ENCODE assay signal across 2 cellular contexts in the genomic region with DNA sequence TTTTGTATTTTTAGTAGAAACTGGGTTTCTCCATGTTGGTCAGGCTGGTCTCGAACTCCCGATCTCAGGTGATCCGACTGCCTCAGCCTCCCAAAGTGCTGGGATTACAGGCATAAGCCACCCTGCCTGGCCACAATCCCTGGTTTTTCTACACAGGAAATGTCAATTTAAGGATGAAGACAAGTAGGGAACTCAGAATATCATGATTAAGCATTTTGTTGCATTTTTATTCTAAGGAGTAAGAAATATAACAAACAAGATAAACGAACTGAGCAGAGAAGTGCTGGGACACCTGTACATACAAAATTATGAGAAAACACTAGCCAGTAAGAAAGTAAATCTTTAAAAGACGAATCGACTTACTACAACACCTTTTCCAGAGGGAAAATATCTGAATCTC.
TF ChIP-seq lines count a peak whose summit lies in the region.

No MANE protein-coding gene starts in this region.

TF ChIP-seq in SK-N-SH, 30 proteins besides CTCF, POLR2A, EP300 and RAD21 (continued from another document):
- TF ChIP-seq MXI1 (IDR thresholded peaks at IDR 0.05; ENCODE audit: low read depth, low read length): no peak
- TF ChIP-seq, protein P1, sequence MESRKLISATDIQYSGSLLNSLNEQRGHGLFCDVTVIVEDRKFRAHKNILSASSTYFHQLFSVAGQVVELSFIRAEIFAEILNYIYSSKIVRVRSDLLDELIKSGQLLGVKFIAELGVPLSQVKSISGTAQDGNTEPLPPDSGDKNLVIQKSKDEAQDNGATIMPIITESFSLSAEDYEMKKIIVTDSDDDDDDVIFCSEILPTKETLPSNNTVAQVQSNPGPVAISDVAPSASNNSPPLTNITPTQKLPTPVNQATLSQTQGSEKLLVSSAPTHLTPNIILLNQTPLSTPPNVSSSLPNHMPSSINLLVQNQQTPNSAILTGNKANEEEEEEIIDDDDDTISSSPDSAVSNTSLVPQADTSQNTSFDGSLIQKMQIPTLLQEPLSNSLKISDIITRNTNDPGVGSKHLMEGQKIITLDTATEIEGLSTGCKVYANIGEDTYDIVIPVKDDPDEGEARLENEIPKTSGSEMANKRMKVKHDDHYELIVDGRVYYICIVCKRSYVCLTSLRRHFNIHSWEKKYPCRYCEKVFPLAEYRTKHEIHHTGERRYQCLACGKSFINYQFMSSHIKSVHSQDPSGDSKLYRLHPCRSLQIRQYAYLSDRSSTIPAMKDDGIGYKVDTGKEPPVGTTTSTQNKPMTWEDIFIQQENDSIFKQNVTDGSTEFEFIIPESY (IDR thresholded peaks at IDR 0.05; ENCODE audit: borderline replicate concordance, low read depth): no peak
- TF ChIP-seq, protein P2, sequence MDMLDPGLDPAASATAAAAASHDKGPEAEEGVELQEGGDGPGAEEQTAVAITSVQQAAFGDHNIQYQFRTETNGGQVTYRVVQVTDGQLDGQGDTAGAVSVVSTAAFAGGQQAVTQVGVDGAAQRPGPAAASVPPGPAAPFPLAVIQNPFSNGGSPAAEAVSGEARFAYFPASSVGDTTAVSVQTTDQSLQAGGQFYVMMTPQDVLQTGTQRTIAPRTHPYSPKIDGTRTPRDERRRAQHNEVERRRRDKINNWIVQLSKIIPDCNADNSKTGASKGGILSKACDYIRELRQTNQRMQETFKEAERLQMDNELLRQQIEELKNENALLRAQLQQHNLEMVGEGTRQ (IDR thresholded peaks at IDR 0.05; ENCODE audit: borderline replicate concordance, low read depth, low read length): no peak
- TF ChIP-seq, protein P3, sequence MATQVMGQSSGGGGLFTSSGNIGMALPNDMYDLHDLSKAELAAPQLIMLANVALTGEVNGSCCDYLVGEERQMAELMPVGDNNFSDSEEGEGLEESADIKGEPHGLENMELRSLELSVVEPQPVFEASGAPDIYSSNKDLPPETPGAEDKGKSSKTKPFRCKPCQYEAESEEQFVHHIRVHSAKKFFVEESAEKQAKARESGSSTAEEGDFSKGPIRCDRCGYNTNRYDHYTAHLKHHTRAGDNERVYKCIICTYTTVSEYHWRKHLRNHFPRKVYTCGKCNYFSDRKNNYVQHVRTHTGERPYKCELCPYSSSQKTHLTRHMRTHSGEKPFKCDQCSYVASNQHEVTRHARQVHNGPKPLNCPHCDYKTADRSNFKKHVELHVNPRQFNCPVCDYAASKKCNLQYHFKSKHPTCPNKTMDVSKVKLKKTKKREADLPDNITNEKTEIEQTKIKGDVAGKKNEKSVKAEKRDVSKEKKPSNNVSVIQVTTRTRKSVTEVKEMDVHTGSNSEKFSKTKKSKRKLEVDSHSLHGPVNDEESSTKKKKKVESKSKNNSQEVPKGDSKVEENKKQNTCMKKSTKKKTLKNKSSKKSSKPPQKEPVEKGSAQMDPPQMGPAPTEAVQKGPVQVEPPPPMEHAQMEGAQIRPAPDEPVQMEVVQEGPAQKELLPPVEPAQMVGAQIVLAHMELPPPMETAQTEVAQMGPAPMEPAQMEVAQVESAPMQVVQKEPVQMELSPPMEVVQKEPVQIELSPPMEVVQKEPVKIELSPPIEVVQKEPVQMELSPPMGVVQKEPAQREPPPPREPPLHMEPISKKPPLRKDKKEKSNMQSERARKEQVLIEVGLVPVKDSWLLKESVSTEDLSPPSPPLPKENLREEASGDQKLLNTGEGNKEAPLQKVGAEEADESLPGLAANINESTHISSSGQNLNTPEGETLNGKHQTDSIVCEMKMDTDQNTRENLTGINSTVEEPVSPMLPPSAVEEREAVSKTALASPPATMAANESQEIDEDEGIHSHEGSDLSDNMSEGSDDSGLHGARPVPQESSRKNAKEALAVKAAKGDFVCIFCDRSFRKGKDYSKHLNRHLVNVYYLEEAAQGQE (IDR thresholded peaks at IDR 0.05; ENCODE audit: low read depth, low read length): no peak
- TF ChIP-seq, protein P4, sequence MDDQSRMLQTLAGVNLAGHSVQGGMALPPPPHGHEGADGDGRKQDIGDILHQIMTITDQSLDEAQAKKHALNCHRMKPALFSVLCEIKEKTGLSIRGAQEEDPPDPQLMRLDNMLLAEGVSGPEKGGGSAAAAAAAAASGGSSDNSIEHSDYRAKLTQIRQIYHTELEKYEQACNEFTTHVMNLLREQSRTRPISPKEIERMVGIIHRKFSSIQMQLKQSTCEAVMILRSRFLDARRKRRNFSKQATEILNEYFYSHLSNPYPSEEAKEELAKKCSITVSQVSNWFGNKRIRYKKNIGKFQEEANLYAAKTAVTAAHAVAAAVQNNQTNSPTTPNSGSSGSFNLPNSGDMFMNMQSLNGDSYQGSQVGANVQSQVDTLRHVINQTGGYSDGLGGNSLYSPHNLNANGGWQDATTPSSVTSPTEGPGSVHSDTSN (IDR thresholded peaks at IDR 0.05): no peak
- TF ChIP-seq RFX5 (IDR thresholded peaks at IDR 0.05; ENCODE audit: low read length): no peak
- TF ChIP-seq JUND (IDR thresholded peaks at IDR 0.05): no peak
- TF ChIP-seq, protein P5, sequence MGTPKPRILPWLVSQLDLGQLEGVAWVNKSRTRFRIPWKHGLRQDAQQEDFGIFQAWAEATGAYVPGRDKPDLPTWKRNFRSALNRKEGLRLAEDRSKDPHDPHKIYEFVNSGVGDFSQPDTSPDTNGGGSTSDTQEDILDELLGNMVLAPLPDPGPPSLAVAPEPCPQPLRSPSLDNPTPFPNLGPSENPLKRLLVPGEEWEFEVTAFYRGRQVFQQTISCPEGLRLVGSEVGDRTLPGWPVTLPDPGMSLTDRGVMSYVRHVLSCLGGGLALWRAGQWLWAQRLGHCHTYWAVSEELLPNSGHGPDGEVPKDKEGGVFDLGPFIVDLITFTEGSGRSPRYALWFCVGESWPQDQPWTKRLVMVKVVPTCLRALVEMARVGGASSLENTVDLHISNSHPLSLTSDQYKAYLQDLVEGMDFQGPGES (IDR thresholded peaks at IDR 0.05; ENCODE audit: low read depth, low read length): no peak
TF ChIP-seq in SK-N-SH: peak in this region for 0.

TF ChIP-seq in SK-N-SH treated with all-trans-retinoic acid at 6 μM for 48 hours, 23 proteins besides CTCF, POLR2A, EP300 and RAD21 (continued from another document):
- TF ChIP-seq ARNTL (CRISPR knock-in tag; IDR thresholded peaks at IDR 0.05; ENCODE audit: borderline replicate concordance, low read depth): no peak
- TF ChIP-seq, protein P6, sequence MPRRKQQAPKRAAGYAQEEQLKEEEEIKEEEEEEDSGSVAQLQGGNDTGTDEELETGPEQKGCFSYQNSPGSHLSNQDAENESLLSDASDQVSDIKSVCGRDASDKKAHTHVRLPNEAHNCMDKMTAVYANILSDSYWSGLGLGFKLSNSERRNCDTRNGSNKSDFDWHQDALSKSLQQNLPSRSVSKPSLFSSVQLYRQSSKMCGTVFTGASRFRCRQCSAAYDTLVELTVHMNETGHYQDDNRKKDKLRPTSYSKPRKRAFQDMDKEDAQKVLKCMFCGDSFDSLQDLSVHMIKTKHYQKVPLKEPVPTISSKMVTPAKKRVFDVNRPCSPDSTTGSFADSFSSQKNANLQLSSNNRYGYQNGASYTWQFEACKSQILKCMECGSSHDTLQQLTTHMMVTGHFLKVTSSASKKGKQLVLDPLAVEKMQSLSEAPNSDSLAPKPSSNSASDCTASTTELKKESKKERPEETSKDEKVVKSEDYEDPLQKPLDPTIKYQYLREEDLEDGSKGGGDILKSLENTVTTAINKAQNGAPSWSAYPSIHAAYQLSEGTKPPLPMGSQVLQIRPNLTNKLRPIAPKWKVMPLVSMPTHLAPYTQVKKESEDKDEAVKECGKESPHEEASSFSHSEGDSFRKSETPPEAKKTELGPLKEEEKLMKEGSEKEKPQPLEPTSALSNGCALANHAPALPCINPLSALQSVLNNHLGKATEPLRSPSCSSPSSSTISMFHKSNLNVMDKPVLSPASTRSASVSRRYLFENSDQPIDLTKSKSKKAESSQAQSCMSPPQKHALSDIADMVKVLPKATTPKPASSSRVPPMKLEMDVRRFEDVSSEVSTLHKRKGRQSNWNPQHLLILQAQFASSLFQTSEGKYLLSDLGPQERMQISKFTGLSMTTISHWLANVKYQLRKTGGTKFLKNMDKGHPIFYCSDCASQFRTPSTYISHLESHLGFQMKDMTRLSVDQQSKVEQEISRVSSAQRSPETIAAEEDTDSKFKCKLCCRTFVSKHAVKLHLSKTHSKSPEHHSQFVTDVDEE (CRISPR knock-in tag; IDR thresholded peaks at IDR 0.05): no peak
- no peak for TF ChIP-seq ZNF70 (CRISPR knock-in tag; IDR thresholded peaks at IDR 0.05)
- TF ChIP-seq ZFP30 (CRISPR knock-in tag; IDR thresholded peaks at IDR 0.05): no peak
- TF ChIP-seq, protein P7, sequence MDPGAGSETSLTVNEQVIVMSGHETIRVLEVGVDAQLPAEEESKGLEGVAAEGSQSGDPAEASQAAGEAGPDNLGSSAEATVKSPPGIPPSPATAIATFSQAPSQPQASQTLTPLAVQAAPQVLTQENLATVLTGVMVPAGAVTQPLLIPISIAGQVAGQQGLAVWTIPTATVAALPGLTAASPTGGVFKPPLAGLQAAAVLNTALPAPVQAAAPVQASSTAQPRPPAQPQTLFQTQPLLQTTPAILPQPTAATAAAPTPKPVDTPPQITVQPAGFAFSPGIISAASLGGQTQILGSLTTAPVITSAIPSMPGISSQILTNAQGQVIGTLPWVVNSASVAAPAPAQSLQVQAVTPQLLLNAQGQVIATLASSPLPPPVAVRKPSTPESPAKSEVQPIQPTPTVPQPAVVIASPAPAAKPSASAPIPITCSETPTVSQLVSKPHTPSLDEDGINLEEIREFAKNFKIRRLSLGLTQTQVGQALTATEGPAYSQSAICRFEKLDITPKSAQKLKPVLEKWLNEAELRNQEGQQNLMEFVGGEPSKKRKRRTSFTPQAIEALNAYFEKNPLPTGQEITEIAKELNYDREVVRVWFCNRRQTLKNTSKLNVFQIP (CRISPR knock-in tag; IDR thresholded peaks at IDR 0.05; ENCODE audit: borderline replicate concordance, low read depth): no peak
- TF ChIP-seq BACH2 (CRISPR knock-in tag; IDR thresholded peaks at IDR 0.05; ENCODE audit: borderline replicate concordance): no peak
- no peak for TF ChIP-seq TCF4 (CRISPR knock-in tag; IDR thresholded peaks at IDR 0.05; ENCODE audit: borderline replicate concordance)
- no peak for TF ChIP-seq ISL1 (CRISPR knock-in tag; IDR thresholded peaks at IDR 0.05)
- TF ChIP-seq, protein P8, sequence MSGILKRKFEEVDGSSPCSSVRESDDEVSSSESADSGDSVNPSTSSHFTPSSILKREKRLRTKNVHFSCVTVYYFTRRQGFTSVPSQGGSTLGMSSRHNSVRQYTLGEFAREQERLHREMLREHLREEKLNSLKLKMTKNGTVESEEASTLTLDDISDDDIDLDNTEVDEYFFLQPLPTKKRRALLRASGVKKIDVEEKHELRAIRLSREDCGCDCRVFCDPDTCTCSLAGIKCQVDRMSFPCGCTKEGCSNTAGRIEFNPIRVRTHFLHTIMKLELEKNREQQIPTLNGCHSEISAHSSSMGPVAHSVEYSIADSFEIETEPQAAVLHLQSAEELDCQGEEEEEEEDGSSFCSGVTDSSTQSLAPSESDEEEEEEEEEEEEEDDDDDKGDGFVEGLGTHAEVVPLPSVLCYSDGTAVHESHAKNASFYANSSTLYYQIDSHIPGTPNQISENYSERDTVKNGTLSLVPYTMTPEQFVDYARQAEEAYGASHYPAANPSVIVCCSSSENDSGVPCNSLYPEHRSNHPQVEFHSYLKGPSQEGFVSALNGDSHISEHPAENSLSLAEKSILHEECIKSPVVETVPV (CRISPR knock-in tag; IDR thresholded peaks at IDR 0.05): no peak
- no peak for TF ChIP-seq ZNF8 (CRISPR knock-in tag; IDR thresholded peaks at IDR 0.05)
- TF ChIP-seq ZNF565 (CRISPR knock-in tag; conservative IDR thresholded peaks at IDR 0.05; ENCODE audit: low read depth): no peak
- TF ChIP-seq ZC3H10 (CRISPR knock-in tag; IDR thresholded peaks at IDR 0.05): no peak
- no peak for TF ChIP-seq OSR1 (CRISPR knock-in tag; IDR thresholded peaks at IDR 0.05)
TF ChIP-seq in SK-N-SH treated with all-trans-retinoic acid at 6 μM for 48 hours: peak in this region for 0.
